In genomic region chr5:98880151-98880550, GRCh38 we compare ENCODE assay signal across 18 cellular contexts. TPM values are rescaled to one million over a fixed set of nuclear protein-coding genes. Genes with fewer than 3 reads are reported as not detected.
DNase-seq lines count a peak whose midpoint lies in the region; ATAC-seq and TF ChIP-seq lines count a peak whose summit lies in the region.
"Had no signal": no experiment of that assay in that cellular context is flagged by ENCODE, and none has a peak within 500 bp of the region (broad histone marks: within the 10 kb centered on the region; RNA-seq: fewer than 3 reads in every experiment).

No MANE protein-coding gene starts in this region.

- no peaks in the 10 kb centered on the region for H3K9me3 Mint-ChIP-seq in activated naive CD8-positive, alpha-beta T cell treated with anti-CD3 and anti-CD28 coated beads for 36 hours
- H3K9me3 Mint-ChIP-seq in naive thymus-derived CD4-positive, alpha-beta T cell: no peaks in the 10 kb centered on the region
- H3K9me3 Mint-ChIP-seq: central memory CD8-positive, alpha-beta T cell; type B pancreatic cell; WTC11 had no signal

- DNase-seq in Daoy (ENCODE audit: low read depth) (peak; percentile 5), NB4 (ENCODE audit: low read depth) (peak; percentile 9), HUDEP-2 (lab: John Stamatoyannopoulos, UW; ENCODE audit: unreplicated experiment in 76 of 76) (no peak), A172 (ENCODE audit: low spot score) (no peak), activated gamma-delta T cell (lab: John Stamatoyannopoulos, UW) (no peak)
- no peak for DNase-seq in activated naive CD8-positive, alpha-beta T cell treated with anti-CD3 and anti-CD28 coated beads for 36 hours
- no peak for DNase-seq in naive thymus-derived CD4-positive, alpha-beta T cell
- DNase-seq: activated effector memory CD4-positive, alpha-beta T cell treated with Interleukin-2 at 50 U/mL for 16 hours; AML-193; DMS79 treated with DMSO at 0.1 percent for 48 hours; glutamatergic neuron; kidney; posterior cingulate gyrus had no signal

- H3K27ac ChIP-seq in naive thymus-derived CD4-positive, alpha-beta T cell (ENCODE audit: low read depth, low read length): no peak overlapping the region

- H3K4me3 Mint-ChIP-seq in activated naive CD8-positive, alpha-beta T cell treated with anti-CD3 and anti-CD28 coated beads for 36 hours: no peak overlapping the region
- no peak overlapping the region for H3K4me3 Mint-ChIP-seq in naive thymus-derived CD4-positive, alpha-beta T cell
- H3K4me3 Mint-ChIP-seq: central memory CD8-positive, alpha-beta T cell; type B pancreatic cell; WTC11 had no signal

- no peaks in the 10 kb centered on the region for H3K9me3 ChIP-seq in naive thymus-derived CD4-positive, alpha-beta T cell (ENCODE audit: control insufficient read depth in 2 of 3, low read length in 3 of 3)

- peak overlapping the region; percentile 26 for H3K27ac Mint-ChIP-seq in activated naive CD8-positive, alpha-beta T cell treated with anti-CD3 and anti-CD28 coated beads for 36 hours
- peak overlapping the region in 1 of 9 donors; percentile 36 for H3K27ac Mint-ChIP-seq in naive thymus-derived CD4-positive, alpha-beta T cell
- H3K27ac Mint-ChIP-seq: type B pancreatic cell, WTC11 had no signal

- no peaks in the 10 kb centered on the region for H3K27me3 Mint-ChIP-seq in activated naive CD8-positive, alpha-beta T cell treated with anti-CD3 and anti-CD28 coated beads for 36 hours
- H3K27me3 Mint-ChIP-seq in naive thymus-derived CD4-positive, alpha-beta T cell: no peaks in the 10 kb centered on the region
- H3K27me3 Mint-ChIP-seq: central memory CD8-positive, alpha-beta T cell; type B pancreatic cell had no signal

- H3K27me3 ChIP-seq in naive thymus-derived CD4-positive, alpha-beta T cell (ENCODE audit: control insufficient read depth in 2 of 2, insufficient read depth in 2 of 2, low read length in 2 of 2): no peaks in the 10 kb centered on the region

- intact Hi-C loops in naive thymus-derived CD4-positive, alpha-beta T cell (cut with micrococcal nuclease): loop anchor here in 1 of 2 donors (2.0 kb wide), 1 partner anchor 17 kb away; no protein-coding TSS in a partner anchor

- no peak for TF ChIP-seq CTCF in NB4 (IDR thresholded peaks at IDR 0.05; ENCODE audit: low read depth, low read length)

- CTCF ChIA-PET in naive thymus-derived CD4-positive, alpha-beta T cell (lab: Charles Lee): no interaction called here

- POLR2A ChIA-PET in naive thymus-derived CD4-positive, alpha-beta T cell (lab: Charles Lee): no interaction called here

- no peaks in the 10 kb centered on the region for H3K4me1 ChIP-seq in naive thymus-derived CD4-positive, alpha-beta T cell (ENCODE audit: control insufficient read depth in 2 of 2, insufficient read depth in 2 of 2, low read length in 2 of 2)

- peaks cover 31% of the 10 kb centered on the region for H3K36me3 Mint-ChIP-seq in activated naive CD8-positive, alpha-beta T cell treated with anti-CD3 and anti-CD28 coated beads for 36 hours
- peaks cover 16 to 50% (median 39%) of the 10 kb centered on the region in 5 donors for H3K36me3 Mint-ChIP-seq in naive thymus-derived CD4-positive, alpha-beta T cell

- H3K36me3 ChIP-seq in naive thymus-derived CD4-positive, alpha-beta T cell (ENCODE audit: control insufficient read depth in 2 of 3, insufficient read depth in 3 of 3, low read length in 3 of 3): peaks cover 17 to 76% (median 57%) of the 10 kb centered on the region in 3 experiments

- no peak for TF ChIP-seq POLR2A in NB4 (IDR thresholded peaks at IDR 0.05; ENCODE audit: extremely low read depth, insufficient read length)

- H3K4me3 ChIP-seq in NB4 (ENCODE audit: low read depth, low read length): no peak overlapping the region
- H3K4me3 ChIP-seq in naive thymus-derived CD4-positive, alpha-beta T cell (ENCODE audit: low read length): no peak overlapping the region

- H3K4me1 Mint-ChIP-seq in activated naive CD8-positive, alpha-beta T cell treated with anti-CD3 and anti-CD28 coated beads for 36 hours: peaks cover 18% of the 10 kb centered on the region
- H3K4me1 Mint-ChIP-seq in naive thymus-derived CD4-positive, alpha-beta T cell: peaks cover 3 to 19% (median 13%) of the 10 kb centered on the region in 7 donors
- H3K4me1 Mint-ChIP-seq: WTC11 had no signal

- peak; percentile 56 for ATAC-seq in naive thymus-derived CD4-positive, alpha-beta T cell
- no peak for ATAC-seq in HG03196 (IDR thresholded peaks at IDR 0.05; ENCODE audit: unreplicated experiment)
- ATAC-seq: SK-N-SH treated with all-trans-retinoic acid at 6 μM for 48 hours, WTC11 had no signal

RNA-seq across cellular contexts. Expression of gene CHD1, which starts 48.7 kb away (rescaled TPM):
- 46.7 and 51.3 TPM in 2 replicates for total RNA-seq in Daoy (2014; rRNA removed; shearing (Covaris generic))
- total RNA-seq in activated naive CD8-positive, alpha-beta T cell treated with anti-CD3 and anti-CD28 coated beads for 36 hours: 10 to 100 TPM; 58.0 to 58.5 TPM
- 100 to 1,000 TPM in 2 of 5 experiments, 10 to 100 TPM in 3; 51.8 to 134 (median 92.4) TPM for total RNA-seq in naive thymus-derived CD4-positive, alpha-beta T cell
- polyA plus RNA-seq in naive thymus-derived CD4-positive, alpha-beta T cell: 10 to 100 TPM in 1 of 2 donors, 1 to 10 TPM in 1; 9.1 to 13.1 TPM
- total RNA-seq in A172 (2014; rRNA removed; shearing (Covaris generic)): 43.5 and 55.1 TPM in 2 replicates

Comparison
In these comparisons a context has a peak if more than half of its experiments do, and no peak if none do; other contexts are left out.
1. DNase-seq: peak in Daoy (single experiment) and NB4 (single experiment); none in activated naive CD8-positive, alpha-beta T cell treated with anti-CD3 and anti-CD28 coated beads for 36 hours (single experiment), naive thymus-derived CD4-positive, alpha-beta T cell (0 of 9), HUDEP-2 (0 of 76), A172 (single experiment) and activated gamma-delta T cell (single experiment).